Comparison of ENCODE assay signal across 20 cellular contexts in the genomic region with DNA sequence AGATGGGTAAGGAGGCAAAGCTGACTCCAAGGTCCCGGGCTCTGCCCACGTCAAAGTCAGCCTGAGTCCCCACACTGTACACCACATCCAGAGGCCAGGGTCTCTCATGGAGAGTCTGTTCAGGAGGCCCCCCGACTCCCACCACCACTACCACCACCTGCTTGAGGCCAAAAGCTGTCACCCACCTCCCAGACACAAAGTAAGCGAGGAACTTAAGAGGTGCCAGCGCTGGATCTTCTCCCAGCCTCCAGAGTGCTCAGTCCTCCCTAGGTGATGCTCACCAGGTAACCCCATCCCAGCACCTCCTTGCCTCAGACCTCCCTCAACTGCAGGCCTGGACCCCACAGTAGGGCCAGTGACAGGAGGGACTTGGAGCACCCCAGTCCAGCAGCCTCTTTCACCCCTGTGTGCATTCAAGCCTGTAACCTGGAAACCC. TPM values are rescaled to one million over a fixed set of nuclear protein-coding genes. Genes with fewer than 3 reads are reported as not detected.
"Had no signal": no experiment of that assay in that cellular context is flagged by ENCODE, and none has a peak within 500 bp of the region (broad histone marks: within the 10 kb centered on the region; RNA-seq: fewer than 3 reads in every experiment).

No MANE protein-coding gene starts in this region.

- H3K4me3 ChIP-seq: body of pancreas, cardiac muscle cell, esophagus squamous epithelium, gastrocnemius medialis, sigmoid colon, thoracic aorta, upper lobe of left lung had no signal

- H3K9me3 ChIP-seq: body of pancreas, esophagus squamous epithelium, gastrocnemius medialis, sigmoid colon, thoracic aorta, upper lobe of left lung had no signal

- ATAC-seq: activated CD4-positive, CD25-positive, alpha-beta regulatory T cell treated with anti-CD3 and anti-CD28 coated beads, Interleukin-2, amount 50 U/mL, for 24 hours; gastrocnemius medialis had no signal

- H3K4me1 ChIP-seq: body of pancreas, gastrocnemius medialis, sigmoid colon had no signal

- H3K27me3 ChIP-seq: body of pancreas, cardiac muscle cell, esophagus squamous epithelium, gastrocnemius medialis, sigmoid colon, upper lobe of left lung had no signal

- H3K36me3 ChIP-seq: cardiac muscle cell, esophagus squamous epithelium, gastrocnemius medialis, sigmoid colon, thoracic aorta, upper lobe of left lung had no signal

- H3K27ac ChIP-seq: body of pancreas, cardiac muscle cell, esophagus squamous epithelium, gastrocnemius medialis, sigmoid colon, thoracic aorta, upper lobe of left lung had no signal

- DNase-seq: activated CD4-positive, alpha-beta memory T cell treated with anti-CD3 and anti-CD28 coated beads, Interleukin-2, amount 10 ng/mL, durations not matched to agents 7 days and 5 days; activated CD4-positive, alpha-beta T cell treated with anti-CD3 and anti-CD28 coated beads, Interleukin-2, amount 10 ng/mL, durations not matched to agents 24 days and 14 days; activated gamma-delta T cell treated with Interleukin-2 at 50 U/mL for 16 hours; activated T-cell treated with anti-CD3 and anti-CD28 coated beads, Interleukin-2, amount 50 U/mL, for 1 hour; anterior cingulate cortex; effector CD8-positive, alpha-beta T cell; esophagus squamous epithelium; gastrocnemius medialis; naive B cell; occipital lobe; sigmoid colon; stimulated activated CD4-positive, alpha-beta T cell treated with anti-CD3 and anti-CD28 coated beads, Interleukin-2, amount 100 ng/mL, for 48 hours; stimulated activated CD8-positive, alpha-beta memory T cell treated with anti-CD3 and anti-CD28 coated beads, Interleukin-4, amount 100 ng/mL, for 48 hours; stimulated activated naive CD4-positive, alpha-beta T cell had no signal

RNA-seq across cellular contexts. Expression of a gene that starts 0.5 kb away (rescaled TPM):
- polyA plus RNA-seq: cardiac muscle cell, neural cell had no signal
